1 cellular context compared by ENCODE assay signal in genomic region chr5:142922223-142922952, GRCh38.
A peak's percentile ranks its signal among the peaks of the same experiment; 100 is the strongest.
TF ChIP-seq lines count a peak whose summit lies in the region.

No MANE protein-coding gene starts in this region.

TF ChIP-seq in HepG2, 621 proteins besides CTCF, POLR2A, EP300 and RAD21 (continued from another document and continues in another):
- TF ChIP-seq, protein P1, sequence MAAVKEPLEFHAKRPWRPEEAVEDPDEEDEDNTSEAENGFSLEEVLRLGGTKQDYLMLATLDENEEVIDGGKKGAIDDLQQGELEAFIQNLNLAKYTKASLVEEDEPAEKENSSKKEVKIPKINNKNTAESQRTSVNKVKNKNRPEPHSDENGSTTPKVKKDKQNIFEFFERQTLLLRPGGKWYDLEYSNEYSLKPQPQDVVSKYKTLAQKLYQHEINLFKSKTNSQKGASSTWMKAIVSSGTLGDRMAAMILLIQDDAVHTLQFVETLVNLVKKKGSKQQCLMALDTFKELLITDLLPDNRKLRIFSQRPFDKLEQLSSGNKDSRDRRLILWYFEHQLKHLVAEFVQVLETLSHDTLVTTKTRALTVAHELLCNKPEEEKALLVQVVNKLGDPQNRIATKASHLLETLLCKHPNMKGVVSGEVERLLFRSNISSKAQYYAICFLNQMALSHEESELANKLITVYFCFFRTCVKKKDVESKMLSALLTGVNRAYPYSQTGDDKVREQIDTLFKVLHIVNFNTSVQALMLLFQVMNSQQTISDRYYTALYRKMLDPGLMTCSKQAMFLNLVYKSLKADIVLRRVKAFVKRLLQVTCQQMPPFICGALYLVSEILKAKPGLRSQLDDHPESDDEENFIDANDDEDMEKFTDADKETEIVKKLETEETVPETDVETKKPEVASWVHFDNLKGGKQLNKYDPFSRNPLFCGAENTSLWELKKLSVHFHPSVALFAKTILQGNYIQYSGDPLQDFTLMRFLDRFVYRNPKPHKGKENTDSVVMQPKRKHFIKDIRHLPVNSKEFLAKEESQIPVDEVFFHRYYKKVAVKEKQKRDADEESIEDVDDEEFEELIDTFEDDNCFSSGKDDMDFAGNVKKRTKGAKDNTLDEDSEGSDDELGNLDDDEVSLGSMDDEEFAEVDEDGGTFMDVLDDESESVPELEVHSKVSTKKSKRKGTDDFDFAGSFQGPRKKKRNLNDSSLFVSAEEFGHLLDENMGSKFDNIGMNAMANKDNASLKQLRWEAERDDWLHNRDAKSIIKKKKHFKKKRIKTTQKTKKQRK (IDR thresholded peaks at IDR 0.05; ENCODE audit: low read length) = no peak
- TF ChIP-seq HNF4A (CRISPR knock-in tag; IDR thresholded peaks at IDR 0.05) = peak; percentile 66
- no peak for TF ChIP-seq ZNF678 (CRISPR knock-in tag; IDR thresholded peaks at IDR 0.05)
- TF ChIP-seq ZNF747 (CRISPR knock-in tag; IDR thresholded peaks at IDR 0.05; ENCODE audit: borderline replicate concordance) = no peak
- TF ChIP-seq ZNF574 (CRISPR knock-in tag; IDR thresholded peaks at IDR 0.05) = no peak
- TF ChIP-seq, protein P2, sequence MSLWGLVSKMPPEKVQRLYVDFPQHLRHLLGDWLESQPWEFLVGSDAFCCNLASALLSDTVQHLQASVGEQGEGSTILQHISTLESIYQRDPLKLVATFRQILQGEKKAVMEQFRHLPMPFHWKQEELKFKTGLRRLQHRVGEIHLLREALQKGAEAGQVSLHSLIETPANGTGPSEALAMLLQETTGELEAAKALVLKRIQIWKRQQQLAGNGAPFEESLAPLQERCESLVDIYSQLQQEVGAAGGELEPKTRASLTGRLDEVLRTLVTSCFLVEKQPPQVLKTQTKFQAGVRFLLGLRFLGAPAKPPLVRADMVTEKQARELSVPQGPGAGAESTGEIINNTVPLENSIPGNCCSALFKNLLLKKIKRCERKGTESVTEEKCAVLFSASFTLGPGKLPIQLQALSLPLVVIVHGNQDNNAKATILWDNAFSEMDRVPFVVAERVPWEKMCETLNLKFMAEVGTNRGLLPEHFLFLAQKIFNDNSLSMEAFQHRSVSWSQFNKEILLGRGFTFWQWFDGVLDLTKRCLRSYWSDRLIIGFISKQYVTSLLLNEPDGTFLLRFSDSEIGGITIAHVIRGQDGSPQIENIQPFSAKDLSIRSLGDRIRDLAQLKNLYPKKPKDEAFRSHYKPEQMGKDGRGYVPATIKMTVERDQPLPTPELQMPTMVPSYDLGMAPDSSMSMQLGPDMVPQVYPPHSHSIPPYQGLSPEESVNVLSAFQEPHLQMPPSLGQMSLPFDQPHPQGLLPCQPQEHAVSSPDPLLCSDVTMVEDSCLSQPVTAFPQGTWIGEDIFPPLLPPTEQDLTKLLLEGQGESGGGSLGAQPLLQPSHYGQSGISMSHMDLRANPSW (CRISPR knock-in tag; IDR thresholded peaks at IDR 0.05; ENCODE audit: borderline replicate concordance) = no peak
- TF ChIP-seq U2AF1 (optimal IDR thresholded peaks at IDR 0.05; ENCODE audit: low read depth, low read length) = no peak
- TF ChIP-seq CBX2 (IDR thresholded peaks at IDR 0.05; ENCODE audit: low read depth, low read length) = no peak
- TF ChIP-seq CBX2 (CRISPR knock-in tag; IDR thresholded peaks at IDR 0.05; ENCODE audit: low read depth) = no peak
- TF ChIP-seq, protein P3, sequence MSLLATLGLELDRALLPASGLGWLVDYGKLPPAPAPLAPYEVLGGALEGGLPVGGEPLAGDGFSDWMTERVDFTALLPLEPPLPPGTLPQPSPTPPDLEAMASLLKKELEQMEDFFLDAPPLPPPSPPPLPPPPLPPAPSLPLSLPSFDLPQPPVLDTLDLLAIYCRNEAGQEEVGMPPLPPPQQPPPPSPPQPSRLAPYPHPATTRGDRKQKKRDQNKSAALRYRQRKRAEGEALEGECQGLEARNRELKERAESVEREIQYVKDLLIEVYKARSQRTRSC (CRISPR knock-in tag; IDR thresholded peaks at IDR 0.05; ENCODE audit: low read depth) = no peak
- TF ChIP-seq ZNF432 (CRISPR knock-in tag; IDR thresholded peaks at IDR 0.05; ENCODE audit: borderline replicate concordance) = no peak
- TF ChIP-seq CCAR2 (optimal IDR thresholded peaks at IDR 0.05; ENCODE audit: low read depth, low read length) = no peak
- no peak for TF ChIP-seq ZKSCAN5 (CRISPR knock-in tag; IDR thresholded peaks at IDR 0.05)
- TF ChIP-seq BCL3 (CRISPR knock-in tag; IDR thresholded peaks at IDR 0.05) = no peak
- TF ChIP-seq, protein P4, sequence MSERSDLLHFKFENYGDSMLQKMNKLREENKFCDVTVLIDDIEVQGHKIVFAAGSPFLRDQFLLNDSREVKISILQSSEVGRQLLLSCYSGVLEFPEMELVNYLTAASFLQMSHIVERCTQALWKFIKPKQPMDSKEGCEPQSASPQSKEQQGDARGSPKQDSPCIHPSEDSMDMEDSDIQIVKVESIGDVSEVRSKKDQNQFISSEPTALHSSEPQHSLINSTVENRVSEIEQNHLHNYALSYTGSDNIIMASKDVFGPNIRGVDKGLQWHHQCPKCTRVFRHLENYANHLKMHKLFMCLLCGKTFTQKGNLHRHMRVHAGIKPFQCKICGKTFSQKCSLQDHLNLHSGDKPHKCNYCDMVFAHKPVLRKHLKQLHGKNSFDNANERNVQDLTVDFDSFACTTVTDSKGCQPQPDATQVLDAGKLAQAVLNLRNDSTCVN (CRISPR knock-in tag; IDR thresholded peaks at IDR 0.05; ENCODE audit: borderline replicate concordance) = no peak
- TF ChIP-seq TEAD3 (CRISPR knock-in tag; optimal IDR thresholded peaks at IDR 0.05; ENCODE audit: borderline replicate concordance) = peak; percentile 75
- TF ChIP-seq GABPB1 (CRISPR knock-in tag; IDR thresholded peaks at IDR 0.05) = 0 out of 2 replicates have a peak, but pooled peaks have one; percentile 23
- peak; percentile 97 for TF ChIP-seq TCF7 (IDR thresholded peaks at IDR 0.05; ENCODE audit: low read depth)
- TF ChIP-seq ZNF629 (CRISPR knock-in tag; conservative IDR thresholded peaks at IDR 0.05) = peak; percentile 41; the same call in 1 of the 2 replicates
- no peak for TF ChIP-seq GLI4 (CRISPR knock-in tag; IDR thresholded peaks at IDR 0.05; ENCODE audit: borderline replicate concordance)
- 0 out of 2 replicates have a peak, but pooled peaks have one; percentile 36 for TF ChIP-seq ZNF20 (CRISPR knock-in tag; IDR thresholded peaks at IDR 0.05)
- TF ChIP-seq THAP11 (CRISPR knock-in tag; IDR thresholded peaks at IDR 0.05) = peak; percentile 38; the same call in 1 of the 2 replicates
- TF ChIP-seq, protein P5, sequence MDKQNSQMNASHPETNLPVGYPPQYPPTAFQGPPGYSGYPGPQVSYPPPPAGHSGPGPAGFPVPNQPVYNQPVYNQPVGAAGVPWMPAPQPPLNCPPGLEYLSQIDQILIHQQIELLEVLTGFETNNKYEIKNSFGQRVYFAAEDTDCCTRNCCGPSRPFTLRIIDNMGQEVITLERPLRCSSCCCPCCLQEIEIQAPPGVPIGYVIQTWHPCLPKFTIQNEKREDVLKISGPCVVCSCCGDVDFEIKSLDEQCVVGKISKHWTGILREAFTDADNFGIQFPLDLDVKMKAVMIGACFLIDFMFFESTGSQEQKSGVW (CRISPR knock-in tag; IDR thresholded peaks at IDR 0.05; ENCODE audit: borderline replicate concordance) = no peak
- TF ChIP-seq ARNT2 (CRISPR knock-in tag; IDR thresholded peaks at IDR 0.05; ENCODE audit: low read depth) = no peak
- TF ChIP-seq MTA1 (CRISPR knock-in tag; IDR thresholded peaks at IDR 0.05; ENCODE audit: borderline replicate concordance) = no peak
- no peak for TF ChIP-seq ZFP62 (CRISPR knock-in tag; IDR thresholded peaks at IDR 0.05)
- no peak for TF ChIP-seq ZNF83 (CRISPR knock-in tag; IDR thresholded peaks at IDR 0.05; ENCODE audit: borderline replicate concordance)
- peak; percentile 31 for TF ChIP-seq MED8 (CRISPR knock-in tag; IDR thresholded peaks at IDR 0.05; ENCODE audit: insufficient replicate concordance)
- TF ChIP-seq ZNF441 (CRISPR knock-in tag; IDR thresholded peaks at IDR 0.05; ENCODE audit: borderline replicate concordance) = no peak
- TF ChIP-seq ZBTB40 (IDR thresholded peaks at IDR 0.05) = no peak
- no peak for TF ChIP-seq ZBTB40 (CRISPR knock-in tag; IDR thresholded peaks at IDR 0.05)
- no peak for TF ChIP-seq ARNT (IDR thresholded peaks at IDR 0.05)
- TF ChIP-seq FOXP1 (IDR thresholded peaks at IDR 0.05) = no peak
- peak; percentile 82 for TF ChIP-seq FOXP1 (CRISPR knock-in tag; IDR thresholded peaks at IDR 0.05)
- TF ChIP-seq ZNF282 (IDR thresholded peaks at IDR 0.05; ENCODE audit: partially characterized antibody) = no peak
- TF ChIP-seq GZF1 (CRISPR knock-in tag; IDR thresholded peaks at IDR 0.05) = no peak
- TF ChIP-seq XBP1 (CRISPR knock-in tag; IDR thresholded peaks at IDR 0.05) = no peak
- no peak for TF ChIP-seq ZNF616 (CRISPR knock-in tag; IDR thresholded peaks at IDR 0.05; ENCODE audit: low read depth)
